ENCODE assay signal across 30 cellular contexts in genomic region chr10:76286536-76286935, GRCh38.
"Had no signal": no experiment of that assay in that cellular context is flagged by ENCODE, and none has a peak within 500 bp of the region (broad histone marks: within the 10 kb centered on the region; RNA-seq: fewer than 3 reads in every experiment).

No MANE protein-coding gene starts in this region.

- H3K4me1 Mint-ChIP-seq: activated CD4-positive, alpha-beta T cell treated with anti-CD3 and anti-CD28 coated beads for 36 hours; activated CD8-positive, alpha-beta memory T cell treated with anti-CD3 and anti-CD28 coated beads, Interleukin-2, amount 10 ng/mL, durations not matched to agents 7 days and 5 days; immature natural killer cell; naive B cell; T-cell had no signal

- H3K27me3 Mint-ChIP-seq: activated CD8-positive, alpha-beta memory T cell treated with anti-CD3 and anti-CD28 coated beads, Interleukin-2, amount 10 ng/mL, durations not matched to agents 7 days and 5 days had no signal

- H3K27ac Mint-ChIP-seq: activated CD4-positive, alpha-beta T cell treated with anti-CD3 and anti-CD28 coated beads for 36 hours; activated CD8-positive, alpha-beta memory T cell treated with anti-CD3 and anti-CD28 coated beads, Interleukin-2, amount 10 ng/mL, durations not matched to agents 7 days and 5 days; activated CD8-positive, alpha-beta T cell treated with anti-CD3 and anti-CD28 coated beads, Interleukin-2, amount 10 ng/mL, durations not matched to agents 7 days and 5 days; activated naive CD8-positive, alpha-beta T cell; activated T-cell treated with anti-CD3 and anti-CD28 coated beads, Interleukin-2, amount 50 U/mL, for 72 hours; immature natural killer cell; mesothelial cell of epicardium; naive B cell; T-cell; T-helper 2 cell treated with Interferon-gamma antibody and Interleukin-4, amounts not matched to agents 5 μg/mL and 100 μg/mL, for 36 hours had no signal

- H3K27me3 ChIP-seq: adrenal gland, body of pancreas, dorsolateral prefrontal cortex, gastroesophageal sphincter, testis had no signal

- DNase-seq: activated CD4-positive, alpha-beta T cell treated with anti-CD3 and anti-CD28 coated beads for 36 hours; activated CD4-positive, CD25-positive, alpha-beta regulatory T cell; activated CD8-positive, alpha-beta memory T cell treated with anti-CD3 and anti-CD28 coated beads, Interleukin-2, amount 10 ng/mL, durations not matched to agents 7 days and 5 days; activated CD8-positive, alpha-beta T cell treated with anti-CD3 and anti-CD28 coated beads, Interleukin-2, amount 10 ng/mL, durations not matched to agents 7 days and 5 days; activated effector memory CD4-positive, alpha-beta T cell treated with Interleukin-2 at 50 U/mL for 16 hours; activated naive CD4-positive, alpha-beta T cell treated with Interleukin-2 at 50 U/mL for 16 hours; activated T-cell treated with anti-CD3 and anti-CD28 coated beads, Interleukin-2, amount 50 U/mL, for 72 hours; adrenal gland; aorta; body of pancreas; dorsolateral prefrontal cortex; effector memory CD4-positive, alpha-beta T cell; head of caudate nucleus; hypothalamus; immature natural killer cell; kidney; left colon; mammary epithelial cell; naive B cell; nucleus accumbens; right cardiac atrium; stimulated activated CD4-positive, alpha-beta T cell treated with anti-CD3 and anti-CD28 coated beads, Interleukin-2, amount 100 ng/mL, for 48 hours; stimulated activated naive CD4-positive, alpha-beta T cell treated with Interleukin-2 at 50 U/mL for 16 hours; T-cell; testis; trophoblast cell had no signal

- H3K36me3 ChIP-seq: adrenal gland, gastroesophageal sphincter had no signal

- H3K27ac ChIP-seq: adrenal gland, body of pancreas, dorsolateral prefrontal cortex, gastroesophageal sphincter, testis had no signal

- H3K9me3 ChIP-seq: adrenal gland, body of pancreas, gastroesophageal sphincter, testis had no signal

- H3K4me3 ChIP-seq: adrenal gland, body of pancreas, dorsolateral prefrontal cortex, gastroesophageal sphincter, testis had no signal

- H3K4me1 ChIP-seq: testis had no signal

- H3K36me3 Mint-ChIP-seq: activated CD8-positive, alpha-beta memory T cell treated with anti-CD3 and anti-CD28 coated beads, Interleukin-2, amount 10 ng/mL, durations not matched to agents 7 days and 5 days; activated naive CD8-positive, alpha-beta T cell; immature natural killer cell; T-cell had no signal

- H3K4me3 Mint-ChIP-seq: activated CD4-positive, alpha-beta T cell treated with anti-CD3 and anti-CD28 coated beads for 36 hours; activated CD8-positive, alpha-beta memory T cell treated with anti-CD3 and anti-CD28 coated beads, Interleukin-2, amount 10 ng/mL, durations not matched to agents 7 days and 5 days; activated CD8-positive, alpha-beta T cell treated with anti-CD3 and anti-CD28 coated beads, Interleukin-2, amount 10 ng/mL, durations not matched to agents 7 days and 5 days; activated naive CD8-positive, alpha-beta T cell; activated T-cell treated with anti-CD3 and anti-CD28 coated beads, Interleukin-2, amount 50 U/mL, for 72 hours; immature natural killer cell; mesothelial cell of epicardium; naive B cell; T-cell; T-helper 2 cell treated with Interferon-gamma antibody and Interleukin-4, amounts not matched to agents 5 μg/mL and 100 μg/mL, for 36 hours had no signal
